Comparison of ENCODE assay signal across 12 cellular contexts in genomic region chr17:79905832-79906231, GRCh38.
DNase-seq lines count a peak whose midpoint lies in the region; ATAC-seq and TF ChIP-seq lines count a peak whose summit lies in the region.
"Had no signal": no experiment of that assay in that cellular context is flagged by ENCODE, and none has a peak within 500 bp of the region (broad histone marks: within the 10 kb centered on the region; RNA-seq: fewer than 3 reads in every experiment).

No MANE protein-coding gene starts in this region.

- no peaks in the 10 kb centered on the region for H4K20me1 ChIP-seq in GM23248 (ENCODE audit: insufficient read depth)
- H4K20me1 ChIP-seq in OCI-LY7 (ENCODE audit: insufficient read depth, low read length): no peaks in the 10 kb centered on the region

- H3K27me3 ChIP-seq in A673 (replicated peaks; ENCODE audit: insufficient read depth, low read depth, low read length, poor library complexity) (no peaks in the 10 kb centered on the region), GM23248 (replicated peaks; ENCODE audit: insufficient read depth) (peaks cover 17% of the 10 kb centered on the region)

- WGBS in GM23248 (ENCODE audit: low coverage in 1 of 2, low lambda C conversion rate in 2 of 2, missing lambda C conversion rate in 2 of 2), 2 experiments: 52 to 57% methylated on average over 8 of the region's 8 CpGs
- 70 to 71% methylated on average over 8 of the region's 8 CpGs for WGBS in lower leg skin, 2 donors

- CTCF ChIA-PET in A673 (lab: Charles Lee) (no interaction called here), OCI-LY7 (lab: Charles Lee; ENCODE audit: unreplicated experiment) (no interaction called here)

- no peak for ATAC-seq in left lobe of liver
- ATAC-seq: heart left ventricle had no signal

- no peak overlapping the region for H2AFZ ChIP-seq in GM23248
- no peak overlapping the region for H2AFZ ChIP-seq in OCI-LY7 (ENCODE audit: low read length)

- no peaks in the 10 kb centered on the region for H3K36me3 Mint-ChIP-seq in activated T-helper 1 cell treated with anti-CD3 and anti-CD28 coated beads, Interleukin-12 subunit alpha, Interleukin-12 subunit beta, Interleukin-2, Interleukin-4 antibody, amounts not matched to agents 30 ng/mL and 10 ng/mL and 1 ng/mL, durations not matched to agents 14 hours and 24 hours and 36 hours (ENCODE audit: low read depth)

- H3K9me3 ChIP-seq in A673 (ENCODE audit: low read depth, low read length, poor library complexity, severe bottlenecking) (no peaks in the 10 kb centered on the region), GM23248 (ENCODE audit: low read depth) (no peaks in the 10 kb centered on the region), OCI-LY7 (ENCODE audit: low read length) (no peaks in the 10 kb centered on the region)
- H3K9me3 ChIP-seq: heart left ventricle, sigmoid colon had no signal

- in situ Hi-C loops in GM23248 (cut with MboI): no loop called here

- TF ChIP-seq POLR2A in lower leg skin (IDR thresholded peaks at IDR 0.05): no peak

- no peak overlapping the region for H3K27ac Mint-ChIP-seq in activated T-helper 1 cell treated with anti-CD3 and anti-CD28 coated beads, Interleukin-12 subunit alpha, Interleukin-12 subunit beta, Interleukin-2, Interleukin-4 antibody, amounts not matched to agents 30 ng/mL and 10 ng/mL and 1 ng/mL, durations not matched to agents 14 hours and 24 hours and 36 hours

- no peak overlapping the region for H3K4me3 Mint-ChIP-seq in activated T-helper 1 cell treated with anti-CD3 and anti-CD28 coated beads, Interleukin-12 subunit alpha, Interleukin-12 subunit beta, Interleukin-2, Interleukin-4 antibody, amounts not matched to agents 30 ng/mL and 10 ng/mL and 1 ng/mL, durations not matched to agents 14 hours and 24 hours and 36 hours

- H3K4me1 Mint-ChIP-seq in activated T-helper 1 cell treated with anti-CD3 and anti-CD28 coated beads, Interleukin-12 subunit alpha, Interleukin-12 subunit beta, Interleukin-2, Interleukin-4 antibody, amounts not matched to agents 30 ng/mL and 10 ng/mL and 1 ng/mL, durations not matched to agents 14 hours and 24 hours and 36 hours (ENCODE audit: low read depth): no peaks in the 10 kb centered on the region

- TF ChIP-seq CTCF in A673 (conservative IDR thresholded peaks at IDR 0.05; ENCODE audit: low read depth, low read length): peak; percentile 34
- peak; percentile 29; the same call in 1 of the 2 replicates for TF ChIP-seq CTCF in OCI-LY7 (conservative IDR thresholded peaks at IDR 0.05; ENCODE audit: low read length)
- peak; percentile 8 for TF ChIP-seq CTCF in epithelial cell of esophagus (IDR thresholded peaks at IDR 0.05; ENCODE audit: insufficient read depth, low read depth, low read length, missing control alignments)
- no peak for TF ChIP-seq CTCF in lower leg skin (IDR thresholded peaks at IDR 0.05)

- no peak overlapping the region for H3K27ac ChIP-seq in A673 (ENCODE audit: low read depth, low read length, poor library complexity, severe bottlenecking)
- no peak overlapping the region for H3K27ac ChIP-seq in GM23248
- H3K27ac ChIP-seq in OCI-LY7 (ENCODE audit: low read depth, low read length, poor library complexity, severe bottlenecking): no peak overlapping the region
- H3K27ac ChIP-seq: heart left ventricle, sigmoid colon had no signal

- no peaks in the 10 kb centered on the region for H3K79me2 ChIP-seq in GM23248 (ENCODE audit: insufficient read depth)
- no peaks in the 10 kb centered on the region for H3K79me2 ChIP-seq in OCI-LY7 (ENCODE audit: insufficient read depth, low read depth, low read length)

- H3K36me3 ChIP-seq in A673 (ENCODE audit: insufficient read depth, low read length, poor library complexity, severe bottlenecking): no peaks in the 10 kb centered on the region
- H3K36me3 ChIP-seq in GM23248 (ENCODE audit: low read depth): no peaks in the 10 kb centered on the region
- no peaks in the 10 kb centered on the region for H3K36me3 ChIP-seq in OCI-LY7 (ENCODE audit: insufficient read depth, low read length)
- H3K36me3 ChIP-seq: heart left ventricle, sigmoid colon had no signal

- H3K9me3 Mint-ChIP-seq in activated T-helper 1 cell treated with anti-CD3 and anti-CD28 coated beads, Interleukin-12 subunit alpha, Interleukin-12 subunit beta, Interleukin-2, Interleukin-4 antibody, amounts not matched to agents 30 ng/mL and 10 ng/mL and 1 ng/mL, durations not matched to agents 14 hours and 24 hours and 36 hours: no peaks in the 10 kb centered on the region

- BruUV-seq in A673 (replicated peaks; lab: Mats Ljungman, UMichigan): no TSS peak
- BruUV-seq in OCI-LY7 (replicated peaks; lab: Mats Ljungman, UMichigan): no TSS peak

- intact Hi-C loops in A673 (cut with micrococcal nuclease; ENCODE audit: unreplicated experiment) (no loop called here), OCI-LY7 (cut with micrococcal nuclease; ENCODE audit: unreplicated experiment) (no loop called here), lower leg skin (cut with DNase I; ENCODE audit: low total_unique reads) (no loop called here)
- intact Hi-C loops in activated T-helper 1 cell treated with anti-CD3 and anti-CD28 coated beads, Interleukin-12 subunit alpha, Interleukin-12 subunit beta, Interleukin-2, Interleukin-4 antibody, amounts not matched to agents 30 ng/mL and 10 ng/mL and 1 ng/mL, durations not matched to agents 14 hours and 24 hours and 36 hours (cut with micrococcal nuclease): no loop called here

- no peaks in the 10 kb centered on the region; the same call in 1 of the 2 replicates for H3F3A ChIP-seq in GM23248 (ENCODE audit: insufficient read depth)

- H3K9me2 ChIP-seq in GM23248 (ENCODE audit: insufficient read depth): no peaks in the 10 kb centered on the region
- H3K9me2 ChIP-seq in OCI-LY7 (ENCODE audit: insufficient read depth, low read length): no peaks in the 10 kb centered on the region

- H3K4me2 ChIP-seq in GM23248 (ENCODE audit: unreplicated experiment): no peak overlapping the region
- H3K4me2 ChIP-seq in OCI-LY7 (ENCODE audit: low read length): no peak overlapping the region

- H3K4me3 ChIP-seq in A673 (ENCODE audit: low read depth, low read length, poor library complexity, severe bottlenecking): no peak overlapping the region
- H3K4me3 ChIP-seq in GM23248: no peak overlapping the region
- no peak overlapping the region for H3K4me3 ChIP-seq in OCI-LY7 (ENCODE audit: low read depth, low read length, poor library complexity, severe bottlenecking)
- H3K4me3 ChIP-seq in epithelial cell of esophagus (ENCODE audit: low read length): no peak overlapping the region
- no peak overlapping the region for H3K4me3 ChIP-seq in lower leg skin (ENCODE audit: low read depth, poor library complexity, severe bottlenecking)
- H3K4me3 ChIP-seq: heart left ventricle, sigmoid colon had no signal

- peaks cover 5% of the 10 kb centered on the region for H3K27me3 Mint-ChIP-seq in activated T-helper 1 cell treated with anti-CD3 and anti-CD28 coated beads, Interleukin-12 subunit alpha, Interleukin-12 subunit beta, Interleukin-2, Interleukin-4 antibody, amounts not matched to agents 30 ng/mL and 10 ng/mL and 1 ng/mL, durations not matched to agents 14 hours and 24 hours and 36 hours (ENCODE audit: insufficient read depth)

- peaks cover 12% of the 10 kb centered on the region for H3K4me1 ChIP-seq in A673 (ENCODE audit: insufficient read depth, low read length, poor library complexity, severe bottlenecking)
- peaks cover 9% of the 10 kb centered on the region for H3K4me1 ChIP-seq in GM23248 (ENCODE audit: insufficient read depth)
- no peaks in the 10 kb centered on the region for H3K4me1 ChIP-seq in OCI-LY7 (ENCODE audit: insufficient read depth, low read length, poor library complexity, severe bottlenecking)
- H3K4me1 ChIP-seq: heart left ventricle, sigmoid colon had no signal

- H3K9ac ChIP-seq in GM23248: no peak overlapping the region

- DNase-seq in A673 (ENCODE audit: low spot score) (peak; percentile 44), GM23248 (peak; percentile 22), OCI-LY7 (ENCODE audit: low spot score) (no peak), epithelial cell of esophagus (ENCODE audit: low read depth) (no peak), left lobe of liver (ENCODE audit: low spot score) (no peak), ureter (ENCODE audit: low spot score) (no peak), lower leg skin (ENCODE audit: low spot score in 2 of 2) (no peak)
- no peak for DNase-seq in activated T-helper 1 cell treated with anti-CD3 and anti-CD28 coated beads, Interleukin-12 subunit alpha, Interleukin-12 subunit beta, Interleukin-2, Interleukin-4 antibody, amounts not matched to agents 30 ng/mL and 10 ng/mL and 1 ng/mL, durations not matched to agents 14 hours and 24 hours and 36 hours (ENCODE audit: low spot score)
- DNase-seq: cortex of kidney; heart left ventricle; stimulated activated CD8-positive, alpha-beta memory T cell treated with anti-CD3 and anti-CD28 coated beads, Interleukin-4, amount 100 ng/mL, for 48 hours had no signal

- POLR2A ChIA-PET in A673 (lab: Charles Lee; ENCODE audit: low non-redundant PET) (no interaction called here), OCI-LY7 (lab: Charles Lee) (no interaction called here)

Comparison
In these comparisons a context has a peak if more than half of its experiments do, and no peak if none do; other contexts are left out.
1. DNase-seq: peak in A673 (single experiment) and GM23248 (single experiment); none in OCI-LY7 (single experiment), epithelial cell of esophagus (single experiment), left lobe of liver (single experiment), activated T-helper 1 cell treated with anti-CD3 and anti-CD28 coated beads, Interleukin-12 subunit alpha, Interleukin-12 subunit beta, Interleukin-2, Interleukin-4 antibody, amounts not matched to agents 30 ng/mL and 10 ng/mL and 1 ng/mL, durations not matched to agents 14 hours and 24 hours and 36 hours (single experiment), ureter (single experiment) and lower leg skin (0 of 2).
2. CTCF ChIP-seq: peak in A673 (single experiment), OCI-LY7 (single experiment) and epithelial cell of esophagus (single experiment); none in lower leg skin (0 of 3).